1 cellular context compared by ENCODE assay signal in the genomic region with DNA sequence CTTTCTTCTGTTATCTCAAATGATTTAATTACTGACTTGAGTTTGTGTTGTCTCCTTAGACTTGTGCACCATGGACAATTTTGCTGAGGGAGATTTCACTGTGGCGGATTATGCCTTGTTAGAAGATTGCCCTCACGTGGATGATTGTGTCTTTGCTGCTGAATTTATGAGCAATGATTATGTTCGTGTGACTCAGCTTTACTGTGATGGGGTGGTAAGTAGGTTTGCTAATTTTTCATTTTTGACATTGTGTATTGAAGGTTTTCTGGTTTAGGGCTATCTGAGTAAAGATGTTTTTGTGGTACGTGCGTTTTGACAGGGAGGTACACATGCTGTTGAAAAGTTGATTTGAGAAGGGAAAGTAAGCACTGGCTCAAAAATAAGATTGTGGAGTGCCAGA.
TF ChIP-seq lines count a peak whose summit lies in the region.

No MANE protein-coding gene starts in this region.

TF ChIP-seq in K562, 482 proteins besides CTCF, POLR2A, EP300 and RAD21 (continues in another document):
- peak; percentile 71 for TF ChIP-seq SMC3 (conservative IDR thresholded peaks at IDR 0.05; ENCODE audit: insufficient read depth, low read depth, low read length)
- no peak for TF ChIP-seq ATF7 (IDR thresholded peaks at IDR 0.05)
- peak in 1 of 2 experiments; percentile 30; a peak in 1 of 4 replicates for TF ChIP-seq TBL1XR1 (IDR thresholded peaks at IDR 0.05; ENCODE audit: low read length in 2 of 2)
- TF ChIP-seq MCM7 (IDR thresholded peaks at IDR 0.05): no peak
- TF ChIP-seq MCM5 (IDR thresholded peaks at IDR 0.05; ENCODE audit: low read depth): no peak
- TF ChIP-seq, protein P1, sequence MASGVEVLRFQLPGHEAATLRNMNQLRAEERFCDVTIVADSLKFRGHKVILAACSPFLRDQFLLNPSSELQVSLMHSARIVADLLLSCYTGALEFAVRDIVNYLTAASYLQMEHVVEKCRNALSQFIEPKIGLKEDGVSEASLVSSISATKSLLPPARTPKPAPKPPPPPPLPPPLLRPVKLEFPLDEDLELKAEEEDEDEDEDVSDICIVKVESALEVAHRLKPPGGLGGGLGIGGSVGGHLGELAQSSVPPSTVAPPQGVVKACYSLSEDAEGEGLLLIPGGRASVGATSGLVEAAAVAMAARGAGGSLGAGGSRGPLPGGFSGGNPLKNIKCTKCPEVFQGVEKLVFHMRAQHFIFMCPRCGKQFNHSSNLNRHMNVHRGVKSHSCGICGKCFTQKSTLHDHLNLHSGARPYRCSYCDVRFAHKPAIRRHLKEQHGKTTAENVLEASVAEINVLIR (CRISPR knock-in tag; IDR thresholded peaks at IDR 0.05): no peak
- TF ChIP-seq GTF2A2 (tag; IDR thresholded peaks at IDR 0.05): no peak
- peak; percentile 41; the same call in 1 of the 2 replicates for TF ChIP-seq HMBOX1 (IDR thresholded peaks at IDR 0.05)
- peak; percentile 45 for TF ChIP-seq EP400 (IDR thresholded peaks at IDR 0.05)
- TF ChIP-seq, protein P2, sequence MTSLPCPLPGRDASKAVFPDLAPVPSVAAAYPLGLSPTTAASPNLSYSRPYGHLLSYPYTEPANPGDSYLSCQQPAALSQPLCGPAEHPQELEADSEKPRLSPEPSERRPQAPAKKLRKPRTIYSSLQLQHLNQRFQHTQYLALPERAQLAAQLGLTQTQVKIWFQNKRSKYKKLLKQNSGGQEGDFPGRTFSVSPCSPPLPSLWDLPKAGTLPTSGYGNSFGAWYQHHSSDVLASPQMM (CRISPR knock-in tag; IDR thresholded peaks at IDR 0.05): no peak
- TF ChIP-seq PTBP1 (IDR thresholded peaks at IDR 0.05; ENCODE audit: low read depth, low read length): no peak
- TF ChIP-seq DDX20 (tag; IDR thresholded peaks at IDR 0.05; ENCODE audit: low read depth): no peak
- TF ChIP-seq ZNF316 (IDR thresholded peaks at IDR 0.05): peak; percentile 98
- TF ChIP-seq NR3C1 (CRISPR knock-in tag; IDR thresholded peaks at IDR 0.05): no peak
- no peak for TF ChIP-seq PHF8 (IDR thresholded peaks at IDR 0.05; ENCODE audit: borderline replicate concordance, low read length)
- no peak for TF ChIP-seq RFX7 (CRISPR knock-in tag; IDR thresholded peaks at IDR 0.05)
- peak in 1 of 2 experiments; percentile 50; a peak in 2 of 4 replicates for TF ChIP-seq MNT (conservative IDR thresholded peaks at IDR 0.05)
- peak; percentile 78 for TF ChIP-seq DPF2 (IDR thresholded peaks at IDR 0.05)
- TF ChIP-seq SRSF3 (IDR thresholded peaks at IDR 0.05; ENCODE audit: insufficient read depth, low read length): no peak
- no peak for TF ChIP-seq E2F3 (CRISPR knock-in tag; IDR thresholded peaks at IDR 0.05)
- TF ChIP-seq LARP7 (IDR thresholded peaks at IDR 0.05): 0 out of 2 replicates have a peak, but pooled peaks have one; percentile 16
- TF ChIP-seq ZEB2 (IDR thresholded peaks at IDR 0.05): no peak; the same call in 1 of the 2 replicates
- no peak for TF ChIP-seq ELF1 (tag; IDR thresholded peaks at IDR 0.05)
- no peak for TF ChIP-seq BMI1 (IDR thresholded peaks at IDR 0.05; ENCODE audit: low read length)
- TF ChIP-seq BRCA1 (IDR thresholded peaks at IDR 0.05): no peak
- TF ChIP-seq BRCA1 (CRISPR knock-in tag; IDR thresholded peaks at IDR 0.05): no peak
- TF ChIP-seq, protein P3, sequence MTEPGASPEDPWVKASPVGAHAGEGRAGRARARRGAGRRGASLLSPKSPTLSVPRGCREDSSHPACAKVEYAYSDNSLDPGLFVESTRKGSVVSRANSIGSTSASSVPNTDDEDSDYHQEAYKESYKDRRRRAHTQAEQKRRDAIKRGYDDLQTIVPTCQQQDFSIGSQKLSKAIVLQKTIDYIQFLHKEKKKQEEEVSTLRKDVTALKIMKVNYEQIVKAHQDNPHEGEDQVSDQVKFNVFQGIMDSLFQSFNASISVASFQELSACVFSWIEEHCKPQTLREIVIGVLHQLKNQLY (CRISPR knock-in tag; conservative IDR thresholded peaks at IDR 0.05): no peak
- TF ChIP-seq NR4A1 (CRISPR knock-in tag; IDR thresholded peaks at IDR 0.05): no peak
- no peak for TF ChIP-seq NR4A1 (tag; IDR thresholded peaks at IDR 0.05)
- no peak for TF ChIP-seq CCNT2 (IDR thresholded peaks at IDR 0.05; ENCODE audit: borderline replicate concordance, extremely low read depth, insufficient read length, low read depth, low read length)
- no peak for TF ChIP-seq BCL6 (CRISPR knock-in tag; IDR thresholded peaks at IDR 0.05)
- peak; percentile 56; the same call in 1 of the 2 replicates for TF ChIP-seq TEAD4 (IDR thresholded peaks at IDR 0.05; ENCODE audit: low read length)
- no peak for TF ChIP-seq TEAD4 (CRISPR knock-in tag; IDR thresholded peaks at IDR 0.05; ENCODE audit: borderline replicate concordance)
- peak in 1 of 2 experiments; percentile 61; a peak in 1 of 4 replicates for TF ChIP-seq RCOR1 (IDR thresholded peaks at IDR 0.05; ENCODE audit: borderline replicate concordance in 1 of 2, low read depth in 2 of 2, low read length in 2 of 2)
- TF ChIP-seq ATF1 (CRISPR knock-in tag; IDR thresholded peaks at IDR 0.05): no peak
- peak; percentile 28; the same call in 1 of the 2 replicates for TF ChIP-seq ATF1 (tag; IDR thresholded peaks at IDR 0.05)
- TF ChIP-seq KDM5B (IDR thresholded peaks at IDR 0.05; ENCODE audit: insufficient replicate concordance, low read depth, low read length): no peak
- peak; percentile 39; the same call in 1 of the 2 replicates for TF ChIP-seq CTBP1 (IDR thresholded peaks at IDR 0.05; ENCODE audit: borderline replicate concordance)
- peak; percentile 94 for TF ChIP-seq MEIS2 (IDR thresholded peaks at IDR 0.05; ENCODE audit: partially characterized antibody)
- TF ChIP-seq ZNF354B (CRISPR knock-in tag; IDR thresholded peaks at IDR 0.05): no peak
- TF ChIP-seq, protein P4, sequence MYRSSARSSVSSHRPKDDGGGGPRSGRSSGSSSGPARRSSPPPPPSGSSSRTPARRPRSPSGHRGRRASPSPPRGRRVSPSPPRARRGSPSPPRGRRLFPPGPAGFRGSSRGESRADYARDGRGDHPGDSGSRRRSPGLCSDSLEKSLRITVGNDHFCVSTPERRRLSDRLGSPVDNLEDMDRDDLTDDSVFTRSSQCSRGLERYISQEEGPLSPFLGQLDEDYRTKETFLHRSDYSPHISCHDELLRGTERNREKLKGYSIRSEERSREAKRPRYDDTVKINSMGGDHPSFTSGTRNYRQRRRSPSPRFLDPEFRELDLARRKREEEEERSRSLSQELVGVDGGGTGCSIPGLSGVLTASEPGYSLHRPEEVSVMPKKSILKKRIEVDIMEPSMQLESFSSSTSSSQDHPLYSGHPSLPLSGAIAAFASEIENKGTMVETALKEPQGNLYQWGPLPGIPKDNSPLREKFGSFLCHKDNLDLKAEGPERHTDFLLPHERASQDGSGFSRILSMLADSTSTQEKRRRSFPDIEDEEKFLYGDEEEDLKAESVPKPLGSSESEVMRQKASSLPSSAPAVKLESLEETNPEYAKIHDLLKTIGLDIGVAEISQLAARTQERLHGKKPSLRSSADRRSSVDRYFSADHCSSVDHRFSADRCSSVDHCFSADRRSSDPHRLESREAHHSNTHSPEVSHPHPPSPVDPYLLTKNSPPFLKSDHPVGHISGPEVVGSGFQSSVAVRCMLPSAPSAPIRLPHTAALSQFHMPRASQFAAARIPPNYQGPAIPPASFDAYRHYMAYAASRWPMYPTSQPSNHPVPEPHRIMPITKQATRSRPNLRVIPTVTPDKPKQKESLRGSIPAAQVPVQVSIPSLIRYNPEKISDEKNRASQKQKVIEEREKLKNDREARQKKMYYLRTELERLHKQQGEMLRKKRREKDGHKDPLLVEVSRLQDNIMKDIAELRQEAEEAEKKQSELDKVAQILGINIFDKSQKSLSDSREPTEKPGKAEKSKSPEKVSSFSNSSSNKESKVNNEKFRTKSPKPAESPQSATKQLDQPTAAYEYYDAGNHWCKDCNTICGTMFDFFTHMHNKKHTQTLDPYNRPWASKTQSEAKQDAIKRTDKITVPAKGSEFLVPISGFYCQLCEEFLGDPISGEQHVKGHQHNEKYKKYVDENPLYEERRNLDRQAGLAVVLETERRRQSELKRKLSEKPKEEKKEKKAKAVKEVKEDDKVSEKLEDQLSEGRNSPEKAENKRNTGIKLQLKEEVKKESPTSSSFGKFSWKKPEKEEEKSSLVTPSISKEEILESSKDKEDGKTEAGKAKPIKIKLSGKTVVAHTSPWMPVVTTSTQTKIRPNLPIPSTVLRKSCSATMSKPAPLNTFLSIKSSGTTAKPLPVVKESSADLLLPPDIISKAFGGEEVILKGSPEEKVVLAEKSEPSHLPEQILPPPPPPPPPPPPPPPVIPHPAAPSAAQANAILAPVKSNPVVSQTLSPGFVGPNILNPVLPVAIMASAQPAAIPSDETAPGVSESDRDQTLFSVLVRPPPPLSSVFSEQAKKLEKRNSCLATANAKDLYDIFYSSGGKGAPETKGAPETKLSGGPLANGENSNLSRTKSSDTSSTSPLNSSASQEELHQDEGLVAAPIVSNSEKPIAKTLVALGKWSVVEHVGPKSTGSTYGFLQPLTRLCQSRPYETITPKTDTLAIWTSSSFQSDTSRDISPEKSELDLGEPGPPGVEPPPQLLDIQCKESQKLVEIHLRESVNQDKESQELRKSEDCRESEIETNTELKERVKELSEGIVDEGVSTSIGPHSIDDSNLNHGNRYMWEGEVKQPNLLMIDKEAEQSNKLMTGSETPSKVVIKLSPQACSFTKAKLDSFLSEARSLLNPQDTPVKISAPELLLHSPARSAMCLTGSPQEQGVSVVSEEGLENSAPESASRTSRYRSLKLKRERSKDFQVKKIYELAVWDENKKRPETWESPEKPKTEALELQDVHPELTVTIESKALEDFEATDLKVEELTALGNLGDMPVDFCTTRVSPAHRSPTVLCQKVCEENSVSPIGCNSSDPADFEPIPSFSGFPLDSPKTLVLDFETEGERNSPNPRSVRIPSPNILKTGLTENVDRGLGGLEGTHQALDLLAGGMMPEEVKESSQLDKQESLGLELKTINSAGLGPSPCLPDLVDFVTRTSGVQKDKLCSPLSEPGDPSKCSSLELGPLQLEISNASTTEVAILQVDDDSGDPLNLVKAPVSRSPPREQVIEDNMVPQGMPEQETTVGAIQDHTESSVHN (IDR thresholded peaks at IDR 0.05; ENCODE audit: borderline replicate concordance in 1 of 2, low read depth in 1 of 2): no peak
- TF ChIP-seq, protein P5, sequence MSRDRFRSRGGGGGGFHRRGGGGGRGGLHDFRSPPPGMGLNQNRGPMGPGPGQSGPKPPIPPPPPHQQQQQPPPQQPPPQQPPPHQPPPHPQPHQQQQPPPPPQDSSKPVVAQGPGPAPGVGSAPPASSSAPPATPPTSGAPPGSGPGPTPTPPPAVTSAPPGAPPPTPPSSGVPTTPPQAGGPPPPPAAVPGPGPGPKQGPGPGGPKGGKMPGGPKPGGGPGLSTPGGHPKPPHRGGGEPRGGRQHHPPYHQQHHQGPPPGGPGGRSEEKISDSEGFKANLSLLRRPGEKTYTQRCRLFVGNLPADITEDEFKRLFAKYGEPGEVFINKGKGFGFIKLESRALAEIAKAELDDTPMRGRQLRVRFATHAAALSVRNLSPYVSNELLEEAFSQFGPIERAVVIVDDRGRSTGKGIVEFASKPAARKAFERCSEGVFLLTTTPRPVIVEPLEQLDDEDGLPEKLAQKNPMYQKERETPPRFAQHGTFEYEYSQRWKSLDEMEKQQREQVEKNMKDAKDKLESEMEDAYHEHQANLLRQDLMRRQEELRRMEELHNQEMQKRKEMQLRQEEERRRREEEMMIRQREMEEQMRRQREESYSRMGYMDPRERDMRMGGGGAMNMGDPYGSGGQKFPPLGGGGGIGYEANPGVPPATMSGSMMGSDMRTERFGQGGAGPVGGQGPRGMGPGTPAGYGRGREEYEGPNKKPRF (IDR thresholded peaks at IDR 0.05; ENCODE audit: low read depth, low read length): no peak
- TF ChIP-seq BRD9 (IDR thresholded peaks at IDR 0.05; ENCODE audit: low read depth, partially characterized antibody): no peak
- TF ChIP-seq TEAD1 (CRISPR knock-in tag; IDR thresholded peaks at IDR 0.05): no peak
- no peak for TF ChIP-seq ZKSCAN8 (CRISPR knock-in tag; IDR thresholded peaks at IDR 0.05)
- TF ChIP-seq, protein P6, sequence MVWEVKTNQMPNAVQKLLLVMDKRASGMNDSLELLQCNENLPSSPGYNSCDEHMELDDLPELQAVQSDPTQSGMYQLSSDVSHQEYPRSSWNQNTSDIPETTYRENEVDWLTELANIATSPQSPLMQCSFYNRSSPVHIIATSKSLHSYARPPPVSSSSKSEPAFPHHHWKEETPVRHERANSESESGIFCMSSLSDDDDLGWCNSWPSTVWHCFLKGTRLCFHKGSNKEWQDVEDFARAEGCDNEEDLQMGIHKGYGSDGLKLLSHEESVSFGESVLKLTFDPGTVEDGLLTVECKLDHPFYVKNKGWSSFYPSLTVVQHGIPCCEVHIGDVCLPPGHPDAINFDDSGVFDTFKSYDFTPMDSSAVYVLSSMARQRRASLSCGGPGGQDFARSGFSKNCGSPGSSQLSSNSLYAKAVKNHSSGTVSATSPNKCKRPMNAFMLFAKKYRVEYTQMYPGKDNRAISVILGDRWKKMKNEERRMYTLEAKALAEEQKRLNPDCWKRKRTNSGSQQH (CRISPR knock-in tag; IDR thresholded peaks at IDR 0.05): no peak
- no peak for TF ChIP-seq ZNF644 (tag; IDR thresholded peaks at IDR 0.05; ENCODE audit: low read depth)
- TF ChIP-seq ARNT (IDR thresholded peaks at IDR 0.05): peak in 1 of 2 experiments; percentile 63; a peak in 1 of 4 replicates
- TF ChIP-seq ZNF232 (CRISPR knock-in tag; IDR thresholded peaks at IDR 0.05): no peak
